ENCODE assay signal across 8 cellular contexts in genomic region chr5:142110046-142110531, GRCh38. TPM values are rescaled to one million over a fixed set of nuclear protein-coding genes. Genes with fewer than 3 reads are reported as not detected.
DNase-seq lines count a peak whose midpoint lies in the region; ATAC-seq, FAIRE-seq and TF ChIP-seq lines count a peak whose summit lies in the region.

No MANE protein-coding gene starts in this region.

- H3K9me3 ChIP-seq in NT2/D1 (ENCODE audit: insufficient read depth, low read length) = no peaks in the 10 kb centered on the region
- no peaks in the 10 kb centered on the region for H3K9me3 ChIP-seq in lower lobe of right lung
- H3K9me3 ChIP-seq in thymus (ENCODE audit: control insufficient read depth) = no peaks in the 10 kb centered on the region

- H3K36me3 ChIP-seq in NT2/D1 (ENCODE audit: insufficient read depth, insufficient read length, low read length) = no peaks in the 10 kb centered on the region
- no peaks in the 10 kb centered on the region for H3K36me3 ChIP-seq in lower lobe of right lung
- no peaks in the 10 kb centered on the region for H3K36me3 ChIP-seq in thymus (ENCODE audit: control insufficient read depth, insufficient read depth)

- ATAC-seq in lower lobe of right lung = no peak
- no peak for ATAC-seq in HG02759 (IDR thresholded peaks at IDR 0.05; ENCODE audit: unreplicated experiment)
- ATAC-seq in HG03097 (IDR thresholded peaks at IDR 0.05; ENCODE audit: low FRiP score, unreplicated experiment) = no peak

- TF ChIP-seq CTCF in lower lobe of right lung (IDR thresholded peaks at IDR 0.05) = no peak

- intact Hi-C loops in lower lobe of right lung (cut with DNase I) = no loop called here

- no peak for DNase-seq in NT2/D1 (ENCODE audit: low read depth, low spot score)
- peak; percentile 28 for DNase-seq in central memory CD4-positive, alpha-beta T cell
- no peak for DNase-seq in lower lobe of right lung

- peak overlapping the region; percentile 78 for H3K4me3 ChIP-seq in GM08714 (ENCODE audit: low read length)
- peak overlapping the region; percentile 75 for H3K4me3 ChIP-seq in NT2/D1 (ENCODE audit: insufficient read length, low read depth)
- peak overlapping the region; percentile 84 for H3K4me3 ChIP-seq in lower lobe of right lung
- peak overlapping the region; percentile 91 for H3K4me3 ChIP-seq in thymus (ENCODE audit: low read length)

- H3K27ac ChIP-seq in lower lobe of right lung = peak overlapping the region; percentile 99
- peak overlapping the region; percentile 100 for H3K27ac ChIP-seq in thymus (ENCODE audit: low read depth)

- 10% methylated on average over 9 of the region's 9 CpGs for WGBS in thymus

- H3K27me3 ChIP-seq in NT2/D1 (ENCODE audit: insufficient read depth, insufficient read length) (peaks cover 23% of the 10 kb centered on the region), lower lobe of right lung (ENCODE audit: low read depth) (no peaks in the 10 kb centered on the region), thymus (ENCODE audit: control insufficient read depth, insufficient read depth) (no peaks in the 10 kb centered on the region)

- no peaks in the 10 kb centered on the region for H3K4me1 ChIP-seq in NT2/D1 (ENCODE audit: insufficient read depth, insufficient read length)
- H3K4me1 ChIP-seq in lower lobe of right lung = peaks cover 19% of the 10 kb centered on the region
- H3K4me1 ChIP-seq in thymus (ENCODE audit: control insufficient read depth, insufficient read depth, low read length) = peaks cover 12% of the 10 kb centered on the region

- peak; percentile 19 for FAIRE-seq in A204.1 (lab: Jason Lieb, UNC)

- H3K9ac ChIP-seq in NT2/D1 (ENCODE audit: insufficient read length, low read depth) = peak overlapping the region; percentile 67

RNA-seq across cellular contexts. Expression of gene NDFIP1, which starts 1.5 kb away (rescaled TPM):
- 70.5 TPM for total RNA-seq in lower lobe of right lung
- 121 TPM for polyA plus RNA-seq in thymus
